In the genomic region with DNA sequence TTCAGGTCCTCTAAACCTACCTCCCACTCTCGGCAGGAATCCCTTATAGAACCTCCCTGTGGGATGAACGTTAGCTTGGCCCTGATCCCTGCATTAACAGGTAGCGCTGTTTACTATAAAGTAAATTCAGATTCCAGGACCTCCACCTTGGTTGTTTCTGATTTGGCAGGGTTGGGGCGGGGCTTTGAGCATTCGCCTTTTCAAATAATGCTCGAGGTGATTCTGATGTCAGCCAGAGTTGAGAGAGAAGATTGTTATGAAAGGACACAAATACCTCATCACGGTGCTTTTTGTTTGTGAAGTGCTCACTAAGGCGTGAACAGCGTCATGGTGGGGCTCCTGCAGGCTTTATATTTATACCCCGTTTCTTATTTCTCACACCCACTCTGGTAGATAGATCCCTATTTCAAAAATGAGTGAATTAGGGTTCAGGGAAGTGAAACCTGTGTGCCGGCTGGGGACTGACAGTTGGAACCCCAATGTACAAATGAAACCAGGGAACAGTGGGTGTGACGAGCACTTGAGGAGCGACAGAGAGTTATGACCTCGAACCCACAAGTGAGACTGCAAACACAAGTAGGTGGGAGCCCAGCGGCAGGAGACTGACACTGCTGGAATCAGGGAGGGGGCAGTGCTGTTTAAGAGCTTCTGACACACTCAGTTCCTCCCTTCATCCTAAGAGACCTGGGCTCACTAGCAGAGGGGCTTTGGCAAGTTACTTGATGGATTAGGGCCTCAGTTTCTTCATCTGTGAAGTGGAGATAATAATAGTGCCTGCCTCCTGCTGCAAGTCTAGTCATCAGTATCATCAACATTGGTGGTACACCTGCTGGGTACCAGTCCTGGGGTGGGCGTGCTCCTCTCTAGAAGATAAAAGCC, we compare ENCODE assay signal across 9 cellular contexts. TPM values are rescaled to one million over a fixed set of nuclear protein-coding genes. Genes with fewer than 3 reads are reported as not detected.
A peak's percentile ranks its signal among the peaks of the same experiment; 100 is the strongest.
DNase-seq lines count a peak whose midpoint lies in the region; ATAC-seq and TF ChIP-seq lines count a peak whose summit lies in the region.
"Had no signal": no experiment of that assay in that cellular context is flagged by ENCODE, and none has a peak within 500 bp of the region (broad histone marks: within the 10 kb centered on the region; RNA-seq: fewer than 3 reads in every experiment).

No MANE protein-coding gene starts in this region.

- no peaks in the 10 kb centered on the region for H3K79me2 ChIP-seq in Loucy (ENCODE audit: insufficient read depth, low read length)
- no peaks in the 10 kb centered on the region for H3K79me2 ChIP-seq in SK-N-SH (ENCODE audit: insufficient read depth)

- no peaks in the 10 kb centered on the region for H3K27me3 ChIP-seq in Loucy (ENCODE audit: insufficient read depth, low read length, poor library complexity, severe bottlenecking)
- no peaks in the 10 kb centered on the region for H3K27me3 ChIP-seq in SK-N-SH (ENCODE audit: insufficient read depth)
- H3K27me3 ChIP-seq in esophagus muscularis mucosa, result no peaks in the 10 kb centered on the region

- H3K36me3 ChIP-seq in Loucy (ENCODE audit: insufficient read depth, low read length) (no peaks in the 10 kb centered on the region), SK-N-SH (replicated peaks in 1 of 2; ENCODE audit: control insufficient read depth in 1 of 2, insufficient read depth in 2 of 2, low read length in 1 of 2) (no peaks in the 10 kb centered on the region), esophagus muscularis mucosa (no peaks in the 10 kb centered on the region)

- WGBS in SK-N-SH (ENCODE audit: low lambda C conversion rate), result 47% methylated on average over 16 of the region's 16 CpGs
- 78% methylated on average over 16 of the region's 16 CpGs for WGBS in esophagus muscularis mucosa

- H3F3A ChIP-seq in Loucy (ENCODE audit: low read depth) (peaks cover 18% of the 10 kb centered on the region), SK-N-SH (replicated peaks; ENCODE audit: insufficient read depth) (no peaks in the 10 kb centered on the region)

- DNase-seq in activated T-helper 1 cell treated with Interleukin-2 at 50 U/mL for 16 hours (ENCODE audit: low read depth) (peak; percentile 58), SK-N-SH (no peak), NCI-H1105 treated with DMSO at 0.1 percent for 48 hours (lab: John Stamatoyannopoulos, UW) (no peak), esophagus muscularis mucosa (ENCODE audit: extremely low spot score) (no peak)
- peak; percentile 50 to 63 for DNase-seq in stimulated activated CD4-positive, alpha-beta T cell treated with anti-CD3 and anti-CD28 coated beads, Interleukin-2, amount 100 ng/mL, for 24 hours

- TF ChIP-seq EP300 in SK-N-SH (IDR thresholded peaks at IDR 0.05; ENCODE audit: borderline replicate concordance in 1 of 2, low read depth in 1 of 2, low read length in 1 of 2) (no peak), esophagus muscularis mucosa (IDR thresholded peaks at IDR 0.05) (no peak)

- peak overlapping the region; percentile 80 for H3K9ac ChIP-seq in Loucy (ENCODE audit: low read depth, low read length, poor library complexity, severe bottlenecking)
- H3K9ac ChIP-seq in SK-N-SH, result no peak overlapping the region

- H2AFZ ChIP-seq in Loucy (ENCODE audit: low read length), result no peak overlapping the region
- no peak overlapping the region for H2AFZ ChIP-seq in SK-N-SH (ENCODE audit: low read depth)

- POLR2A ChIA-PET in SK-N-SH (lab: Yijun Ruan, JAX), result no interaction called here

- TF ChIP-seq POLR2A in esophagus muscularis mucosa (IDR thresholded peaks at IDR 0.05; ENCODE audit: low read depth), result no peak

- H3K4me3 ChIP-seq in Loucy (ENCODE audit: low read length, poor library complexity, severe bottlenecking) (no peak overlapping the region), SK-N-SH (ENCODE audit: low read depth in 2 of 2, low read length in 1 of 2) (no peak overlapping the region), esophagus muscularis mucosa (no peak overlapping the region)

- TF ChIP-seq CTCF in GM12874 (IDR thresholded peaks at IDR 0.05; ENCODE audit: insufficient read depth, low read depth, low read length) (0 out of 2 replicates have a peak, but pooled peaks have one; percentile 8), Loucy (conservative IDR thresholded peaks at IDR 0.05; ENCODE audit: low read length) (no peak), SK-N-SH (IDR thresholded peaks at IDR 0.05) (no peak), esophagus muscularis mucosa (IDR thresholded peaks at IDR 0.05) (no peak)

- intact Hi-C loops in esophagus muscularis mucosa (cut with DNase I), result loop anchor here (10.0 kb wide), 1 partner anchor 243 kb away; no protein-coding TSS in a partner anchor

- ATAC-seq in GM21526 (IDR thresholded peaks at IDR 0.05; ENCODE audit: low FRiP score, unreplicated experiment), result peak; percentile 82

- H3K4me2 ChIP-seq in Loucy (ENCODE audit: low read depth, low read length, poor library complexity, severe bottlenecking) (peak overlapping the region; percentile 1), SK-N-SH (no peak overlapping the region)

- H3K9me3 ChIP-seq in Loucy (ENCODE audit: insufficient read depth, low read depth, low read length) (no peaks in the 10 kb centered on the region), SK-N-SH (no peaks in the 10 kb centered on the region), esophagus muscularis mucosa (no peaks in the 10 kb centered on the region)

- H3K9me2 ChIP-seq in Loucy (replicated peaks; ENCODE audit: low read depth, low read length), result no peaks in the 10 kb centered on the region
- H3K9me2 ChIP-seq in SK-N-SH, result no peaks in the 10 kb centered on the region

- no peak for TF ChIP-seq RAD21 in SK-N-SH (IDR thresholded peaks at IDR 0.05; ENCODE audit: low read length)

- H4K20me1 ChIP-seq in Loucy (ENCODE audit: insufficient read depth, low read length, poor library complexity, severe bottlenecking) (no peaks in the 10 kb centered on the region), SK-N-SH (ENCODE audit: insufficient read depth) (no peaks in the 10 kb centered on the region)

- H3K4me1 ChIP-seq in Loucy (ENCODE audit: insufficient read depth, low read length, poor library complexity, severe bottlenecking) (peaks cover 88% of the 10 kb centered on the region), SK-N-SH (ENCODE audit: control insufficient read depth in 1 of 2, insufficient read depth in 2 of 2, low read depth in 1 of 2, low read length in 1 of 2) (peaks cover 0 to 2% of the 10 kb centered on the region in 2 experiments; a peak in 1 of 4 replicates), esophagus muscularis mucosa (peaks cover 0 to 15% (median 6%) of the 10 kb centered on the region in 4 donors)

- H3K27ac ChIP-seq in SK-N-SH (ENCODE audit: low read depth in 2 of 2, low read length in 1 of 2) (no peak overlapping the region), esophagus muscularis mucosa (replicated peaks in 1 of 4) (no peak overlapping the region)
- H3K27ac ChIP-seq: HL-60 had no signal

- CTCF ChIA-PET in SK-N-SH (lab: Yijun Ruan, JAX), result no interaction called here

TF ChIP-seq in SK-N-SH, 30 proteins besides CTCF, POLR2A, EP300 and RAD21 (continues in another document):
- TF ChIP-seq EZH2phosphoT487 (IDR thresholded peaks at IDR 0.05; ENCODE audit: borderline replicate concordance, low read depth) (no peak), POLR2AphosphoS5 (IDR thresholded peaks at IDR 0.05; ENCODE audit: low read depth, low read length) (no peak), TCF12 (IDR thresholded peaks at IDR 0.05) (no peak), NFIC (IDR thresholded peaks at IDR 0.05; ENCODE audit: borderline replicate concordance) (no peak), ELF1 (IDR thresholded peaks at IDR 0.05) (no peak), SIN3A (IDR thresholded peaks at IDR 0.05; ENCODE audit: borderline replicate concordance, low read depth, low read length) (no peak), GATA2 (CRISPR knock-in tag; IDR thresholded peaks at IDR 0.05) (no peak), GABPA (IDR thresholded peaks at IDR 0.05; ENCODE audit: low read depth) (no peak), RCOR1 (IDR thresholded peaks at IDR 0.05; ENCODE audit: low read length) (no peak), NRF1 (IDR thresholded peaks at IDR 0.05; ENCODE audit: low read depth, low read length) (no peak), SMC3 (IDR thresholded peaks at IDR 0.05; ENCODE audit: low read depth, low read length) (no peak), TEAD4 (IDR thresholded peaks at IDR 0.05; ENCODE audit: borderline replicate concordance, insufficient read depth) (no peak), FOSL2 (IDR thresholded peaks at IDR 0.05; ENCODE audit: borderline replicate concordance, low read depth) (no peak), FOXJ3 (CRISPR knock-in tag; IDR thresholded peaks at IDR 0.05) (no peak), CHD2 (IDR thresholded peaks at IDR 0.05; ENCODE audit: low read length, partially characterized antibody) (no peak)
- TF ChIP-seq, protein P1, sequence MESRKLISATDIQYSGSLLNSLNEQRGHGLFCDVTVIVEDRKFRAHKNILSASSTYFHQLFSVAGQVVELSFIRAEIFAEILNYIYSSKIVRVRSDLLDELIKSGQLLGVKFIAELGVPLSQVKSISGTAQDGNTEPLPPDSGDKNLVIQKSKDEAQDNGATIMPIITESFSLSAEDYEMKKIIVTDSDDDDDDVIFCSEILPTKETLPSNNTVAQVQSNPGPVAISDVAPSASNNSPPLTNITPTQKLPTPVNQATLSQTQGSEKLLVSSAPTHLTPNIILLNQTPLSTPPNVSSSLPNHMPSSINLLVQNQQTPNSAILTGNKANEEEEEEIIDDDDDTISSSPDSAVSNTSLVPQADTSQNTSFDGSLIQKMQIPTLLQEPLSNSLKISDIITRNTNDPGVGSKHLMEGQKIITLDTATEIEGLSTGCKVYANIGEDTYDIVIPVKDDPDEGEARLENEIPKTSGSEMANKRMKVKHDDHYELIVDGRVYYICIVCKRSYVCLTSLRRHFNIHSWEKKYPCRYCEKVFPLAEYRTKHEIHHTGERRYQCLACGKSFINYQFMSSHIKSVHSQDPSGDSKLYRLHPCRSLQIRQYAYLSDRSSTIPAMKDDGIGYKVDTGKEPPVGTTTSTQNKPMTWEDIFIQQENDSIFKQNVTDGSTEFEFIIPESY (IDR thresholded peaks at IDR 0.05; ENCODE audit: borderline replicate concordance, low read depth), result no peak
- TF ChIP-seq, protein P2, sequence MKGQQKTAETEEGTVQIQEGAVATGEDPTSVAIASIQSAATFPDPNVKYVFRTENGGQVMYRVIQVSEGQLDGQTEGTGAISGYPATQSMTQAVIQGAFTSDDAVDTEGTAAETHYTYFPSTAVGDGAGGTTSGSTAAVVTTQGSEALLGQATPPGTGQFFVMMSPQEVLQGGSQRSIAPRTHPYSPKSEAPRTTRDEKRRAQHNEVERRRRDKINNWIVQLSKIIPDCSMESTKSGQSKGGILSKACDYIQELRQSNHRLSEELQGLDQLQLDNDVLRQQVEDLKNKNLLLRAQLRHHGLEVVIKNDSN (IDR thresholded peaks at IDR 0.05; ENCODE audit: borderline replicate concordance, low read depth), result no peak

RNA-seq across cellular contexts. Expression of a gene that starts 14.3 kb away (rescaled TPM):
- polyA plus RNA-seq in SK-N-SH (2012; rRNA removed), result 0.48 and 1.3 TPM in 2 replicates
- 0.90 and 1.8 TPM in 2 replicates for polyA plus RNA-seq in SK-N-SH (2012; cell fraction: cytosol; rRNA removed)
- 0.31 and 0.35 TPM in 2 replicates for polyA plus RNA-seq in SK-N-SH (2012; cell fraction: nucleus; rRNA removed)
- 10 to 100 TPM in 1 of 4 donors, 1 to 10 TPM in 3; 4.2 to 11.8 (median 5.6) TPM for total RNA-seq in esophagus muscularis mucosa

Comparison
In these comparisons a context has a peak if more than half of its experiments do, and no peak if none do; other contexts are left out.
1. DNase-seq: peak in activated T-helper 1 cell treated with Interleukin-2 at 50 U/mL for 16 hours (single experiment) and stimulated activated CD4-positive, alpha-beta T cell treated with anti-CD3 and anti-CD28 coated beads, Interleukin-2, amount 100 ng/mL, for 24 hours (2 of 2); none in SK-N-SH (single experiment), NCI-H1105 treated with DMSO at 0.1 percent for 48 hours (single experiment) and esophagus muscularis mucosa (single experiment).